ENCODE assay signal across 14 cellular contexts in the genomic region with DNA sequence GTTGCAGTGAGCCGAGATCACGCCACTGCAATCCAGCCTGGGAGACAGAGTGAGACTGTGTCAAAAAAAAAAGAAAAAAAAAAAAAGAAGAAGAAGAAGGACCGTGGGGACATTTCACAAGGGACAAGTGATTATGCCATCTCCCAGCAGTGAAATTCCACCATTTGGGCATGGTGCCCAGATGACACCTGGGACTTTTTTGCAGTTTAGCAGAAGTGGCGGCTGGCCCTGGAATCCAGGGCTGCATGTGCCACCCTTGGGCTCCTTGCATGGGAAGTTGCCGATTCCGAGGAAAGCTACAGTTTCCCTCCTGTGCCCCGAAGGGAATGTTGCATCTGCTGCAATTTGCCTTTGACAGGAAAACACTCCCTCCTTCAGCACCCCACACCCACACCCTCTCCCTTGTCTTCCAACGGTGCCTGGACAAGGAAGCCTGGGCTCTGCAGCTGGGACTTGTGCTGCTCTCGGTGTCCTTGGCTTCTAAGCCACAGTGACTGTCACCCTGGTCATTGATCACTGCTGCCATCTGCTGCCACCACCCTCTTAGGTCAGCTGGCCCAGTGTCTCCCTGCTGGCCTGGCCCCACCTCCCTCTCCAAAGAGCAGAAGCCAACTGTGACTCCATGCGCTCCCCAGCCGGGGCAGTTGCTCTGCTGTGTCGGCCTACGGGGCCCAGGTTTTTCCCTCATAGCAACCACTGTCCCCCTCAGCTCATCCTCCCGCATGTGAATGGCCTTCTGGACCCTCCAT. TPM values are rescaled to one million over a fixed set of nuclear protein-coding genes. Genes with fewer than 3 reads are reported as not detected.
DNase-seq lines count a peak whose midpoint lies in the region; ATAC-seq and TF ChIP-seq lines count a peak whose summit lies in the region.
"Had no signal": no experiment of that assay in that cellular context is flagged by ENCODE, and none has a peak within 500 bp of the region (broad histone marks: within the 10 kb centered on the region; RNA-seq: fewer than 3 reads in every experiment).

No MANE protein-coding gene starts in this region.

- H3K4me1 Mint-ChIP-seq in endothelial cell (ENCODE audit: unreplicated experiment) (no peaks in the 10 kb centered on the region), nephron progenitor cell (peaks cover 19% of the 10 kb centered on the region)
- H3K4me1 Mint-ChIP-seq: stimulated activated memory B cell treated with anti-CD40 and anti-IgM and Interleukin-4, amounts not matched to agents 10 μg/mL and 1 μg/mL and 100 μg/mL, for 72 hours had no signal

- 76% methylated on average over 13 of the region's 14 CpGs for WGBS in esophagus muscularis mucosa

- no peaks in the 10 kb centered on the region for H3K36me3 Mint-ChIP-seq in endothelial cell (ENCODE audit: low read depth, unreplicated experiment)
- H3K36me3 Mint-ChIP-seq in nephron progenitor cell (ENCODE audit: low read depth), result no peaks in the 10 kb centered on the region
- H3K36me3 Mint-ChIP-seq: stimulated activated memory B cell treated with anti-CD40 and anti-IgM and Interleukin-4, amounts not matched to agents 10 μg/mL and 1 μg/mL and 100 μg/mL, for 72 hours had no signal

- H3K27ac Mint-ChIP-seq in endothelial cell (ENCODE audit: unreplicated experiment) (no peak overlapping the region), nephron progenitor cell (no peak overlapping the region)
- H3K27ac Mint-ChIP-seq: stimulated activated memory B cell treated with anti-CD40 and anti-IgM and Interleukin-4, amounts not matched to agents 10 μg/mL and 1 μg/mL and 100 μg/mL, for 72 hours; T-helper 1 cell treated with Interleukin-12 subunit alpha and Interleukin-12 subunit beta and Interleukin-4 antibody, amounts not matched to agents 30 μg/mL and 1 μg/mL, for 36 hours had no signal

- H3K4me1 ChIP-seq in esophagus muscularis mucosa, result no peaks in the 10 kb centered on the region
- H3K4me1 ChIP-seq: BLaER1 had no signal

- intact Hi-C loops in esophagus muscularis mucosa (cut with DNase I), result loop anchor here (5.0 kb wide), 1 partner anchor 252 kb away; no protein-coding TSS in a partner anchor

- H3K9me3 ChIP-seq in esophagus muscularis mucosa, result no peaks in the 10 kb centered on the region
- H3K9me3 ChIP-seq: BLaER1 had no signal

- TF ChIP-seq POLR2A in NB4 (IDR thresholded peaks at IDR 0.05; ENCODE audit: extremely low read depth, insufficient read length) (no peak), esophagus muscularis mucosa (IDR thresholded peaks at IDR 0.05; ENCODE audit: low read depth) (no peak)

- peaks cover 8% of the 10 kb centered on the region for H3K27me3 Mint-ChIP-seq in endothelial cell (ENCODE audit: unreplicated experiment)
- H3K27me3 Mint-ChIP-seq in nephron progenitor cell (ENCODE audit: low read depth, poor library complexity), result no peaks in the 10 kb centered on the region
- H3K27me3 Mint-ChIP-seq: stimulated activated memory B cell treated with anti-CD40 and anti-IgM and Interleukin-4, amounts not matched to agents 10 μg/mL and 1 μg/mL and 100 μg/mL, for 72 hours had no signal

- H3K9me3 Mint-ChIP-seq in endothelial cell (ENCODE audit: unreplicated experiment) (no peaks in the 10 kb centered on the region), nephron progenitor cell (no peaks in the 10 kb centered on the region)
- H3K9me3 Mint-ChIP-seq: stimulated activated memory B cell treated with anti-CD40 and anti-IgM and Interleukin-4, amounts not matched to agents 10 μg/mL and 1 μg/mL and 100 μg/mL, for 72 hours; T-helper 1 cell treated with Interleukin-12 subunit alpha and Interleukin-12 subunit beta and Interleukin-4 antibody, amounts not matched to agents 30 μg/mL and 1 μg/mL, for 36 hours had no signal

- TF ChIP-seq CTCF in NB4 (IDR thresholded peaks at IDR 0.05; ENCODE audit: low read depth, low read length) (peak; percentile 14), endothelial cell (IDR thresholded peaks at IDR 0.05; ENCODE audit: unreplicated experiment) (no peak), nephron progenitor cell (IDR thresholded peaks at IDR 0.05) (no peak), esophagus muscularis mucosa (IDR thresholded peaks at IDR 0.05) (no peak)

- H3K27me3 ChIP-seq in esophagus muscularis mucosa, result peaks cover 0 to 9% (median 0%) of the 10 kb centered on the region in 4 donors
- H3K27me3 ChIP-seq: BLaER1 had no signal

- H3K4me3 Mint-ChIP-seq in endothelial cell (ENCODE audit: unreplicated experiment) (no peak overlapping the region), nephron progenitor cell (no peak overlapping the region)
- H3K4me3 Mint-ChIP-seq: stimulated activated memory B cell treated with anti-CD40 and anti-IgM and Interleukin-4, amounts not matched to agents 10 μg/mL and 1 μg/mL and 100 μg/mL, for 72 hours; T-helper 1 cell treated with Interleukin-12 subunit alpha and Interleukin-12 subunit beta and Interleukin-4 antibody, amounts not matched to agents 30 μg/mL and 1 μg/mL, for 36 hours had no signal

- no peak for TF ChIP-seq EP300 in esophagus muscularis mucosa (IDR thresholded peaks at IDR 0.05)

- H3K36me3 ChIP-seq in esophagus muscularis mucosa, result no peaks in the 10 kb centered on the region
- H3K36me3 ChIP-seq: BLaER1 had no signal

- no peak for ATAC-seq in GM21717 (IDR thresholded peaks at IDR 0.05; ENCODE audit: unreplicated experiment)
- ATAC-seq: stimulated activated memory B cell treated with anti-CD40 and anti-IgM and Interleukin-4, amounts not matched to agents 10 μg/mL and 1 μg/mL and 100 μg/mL, for 72 hours had no signal

- H3K27ac ChIP-seq in esophagus muscularis mucosa (replicated peaks in 1 of 4), result no peak overlapping the region
- H3K27ac ChIP-seq: BLaER1 had no signal

- DNase-seq in AG20443 (ENCODE audit: low spot score) (peak; percentile 42), NB4 (ENCODE audit: low read depth) (peak; percentile 21), endothelial cell (ENCODE audit: low spot score) (peak; percentile 23), nephron progenitor cell (peak; percentile 27), esophagus muscularis mucosa (ENCODE audit: extremely low spot score) (no peak), DMS153 (lab: John Stamatoyannopoulos, UW) (no peak)
- DNase-seq in activated effector memory CD4-positive, alpha-beta T cell treated with anti-CD3 and anti-CD28 coated beads, Interleukin-2, amount 50 U/mL, for 16 hours, result no peak
- DNase-seq: activated CD8-positive, alpha-beta memory T cell treated with anti-CD3 and anti-CD28 coated beads, Interleukin-2, amount 50 U/mL, for 4 hours had no signal

- no peak overlapping the region for H3K4me3 ChIP-seq in NB4 (ENCODE audit: low read depth, low read length)
- no peak overlapping the region for H3K4me3 ChIP-seq in esophagus muscularis mucosa
- H3K4me3 ChIP-seq: BLaER1, lung had no signal

RNA-seq across cellular contexts. Expression of gene LRRC30, which starts 56.4 kb away (rescaled TPM):
- total RNA-seq in endothelial cell (ENCODE audit: unreplicated experiment), result not detected
- total RNA-seq in esophagus muscularis mucosa, result not detected
- total RNA-seq: fibroblast of lung, lung had no signal

RNA-seq across cellular contexts. Expression of gene LAMA1, which starts 56.9 kb away (rescaled TPM):
- total RNA-seq in endothelial cell (ENCODE audit: unreplicated experiment) (8.7 TPM), esophagus muscularis mucosa (under 1 TPM; 0.17 to 0.69 (median 0.37) TPM)

Comparison
In these comparisons a context has a peak if more than half of its experiments do, and no peak if none do; other contexts are left out.
1. DNase-seq: peak in AG20443 (single experiment), NB4 (single experiment), endothelial cell (single experiment) and nephron progenitor cell (single experiment); none in esophagus muscularis mucosa (single experiment), DMS153 (single experiment) and activated effector memory CD4-positive, alpha-beta T cell treated with anti-CD3 and anti-CD28 coated beads, Interleukin-2, amount 50 U/mL, for 16 hours (single experiment).